8 cellular contexts compared by ENCODE assay signal in the genomic region with DNA sequence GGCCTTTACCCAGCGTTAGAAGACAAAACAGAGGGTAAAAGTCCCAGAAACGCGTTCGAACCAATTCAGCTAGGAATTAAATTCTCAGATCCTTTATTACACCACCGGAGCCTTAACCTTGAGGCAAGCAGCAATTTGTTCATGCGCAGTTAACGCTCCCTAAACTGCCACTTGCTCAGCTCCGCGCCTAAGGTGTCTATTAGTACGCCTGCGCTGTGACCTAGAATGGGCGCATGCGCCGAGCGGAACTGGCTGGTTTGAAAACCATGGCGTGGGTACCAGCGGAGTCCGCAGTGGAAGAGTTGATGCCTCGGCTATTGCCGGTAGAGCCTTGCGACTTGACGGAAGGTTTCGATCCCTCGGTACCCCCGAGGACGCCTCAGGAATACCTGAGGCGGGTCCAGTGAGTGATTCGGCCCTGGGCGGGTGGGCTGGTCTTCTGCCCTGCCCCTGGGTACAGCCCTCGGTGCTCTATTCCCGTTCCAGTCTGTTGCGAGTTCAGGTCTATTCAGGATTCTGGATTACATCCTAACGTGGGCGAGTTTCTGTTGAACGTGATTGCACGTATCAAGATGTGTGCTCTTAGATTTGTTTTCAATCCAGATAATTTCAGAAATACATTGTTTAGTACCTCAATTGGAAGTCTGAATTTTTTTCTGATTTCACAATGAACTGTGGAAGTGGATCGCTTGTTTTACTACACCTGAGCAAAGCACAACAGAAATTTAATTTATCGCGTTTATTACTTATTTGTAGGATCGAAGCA. TPM values are rescaled to one million over a fixed set of nuclear protein-coding genes. Genes with fewer than 3 reads are reported as not detected.
DNase-seq lines count a peak whose midpoint lies in the region; ATAC-seq and TF ChIP-seq lines count a peak whose summit lies in the region.

A gene with protein sequence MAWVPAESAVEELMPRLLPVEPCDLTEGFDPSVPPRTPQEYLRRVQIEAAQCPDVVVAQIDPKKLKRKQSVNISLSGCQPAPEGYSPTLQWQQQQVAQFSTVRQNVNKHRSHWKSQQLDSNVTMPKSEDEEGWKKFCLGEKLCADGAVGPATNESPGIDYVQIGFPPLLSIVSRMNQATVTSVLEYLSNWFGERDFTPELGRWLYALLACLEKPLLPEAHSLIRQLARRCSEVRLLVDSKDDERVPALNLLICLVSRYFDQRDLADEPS (plus strand): TSS at position 251 of the 766 bp plus-strand sequence. CDS start 16 bp downstream, at position 267.

- no peaks in the 10 kb centered on the region for H3K27me3 Mint-ChIP-seq in activated naive CD8-positive, alpha-beta T cell
- peaks cover 2% of the 10 kb centered on the region for H3K27me3 Mint-ChIP-seq in glutamatergic neuron (ENCODE audit: unreplicated experiment)

- ATAC-seq in HG02623 (IDR thresholded peaks at IDR 0.05; ENCODE audit: unreplicated experiment) (peak; percentile 94), thoracic aorta (ENCODE audit: insufficient number of reproducible peaks, low FRiP score, low read depth) (peak; percentile 89)

- H3K4me1 ChIP-seq in osteoblast (ENCODE audit: insufficient read depth, low read length) = peaks cover 7% of the 10 kb centered on the region
- peaks cover 9 to 19% of the 10 kb centered on the region in 2 donors for H3K4me1 ChIP-seq in thoracic aorta (ENCODE audit: control insufficient read depth in 1 of 2, low read depth in 2 of 2)

- H3K4me3 ChIP-seq in osteoblast (ENCODE audit: insufficient read depth, low read length) (peak within 1 kb of the TSS; percentile 88), thoracic aorta (peak within 1 kb of the TSS; percentile 84)

- peak; percentile 93 for DNase-seq in GM10248 (ENCODE audit: extremely low spot score)
- peak; percentile 95 for DNase-seq in NCI-H1105 (lab: John Stamatoyannopoulos, UW)
- peak; percentile 68 for DNase-seq in SKM-1 treated with dmso at 0.1 percent for 144 hours (lab: John Stamatoyannopoulos, UW; ENCODE audit: unreplicated experiment)
- DNase-seq in glutamatergic neuron = peak; percentile 93
- peak; percentile 94 for DNase-seq in osteoblast (ENCODE audit: insufficient read length, low spot score, missing footprints)
- peak; percentile 73 for DNase-seq in thoracic aorta (ENCODE audit: low spot score)

- no peaks in the 10 kb centered on the region for H3K9me3 ChIP-seq in osteoblast (ENCODE audit: low read depth, low read length)
- H3K9me3 ChIP-seq in thoracic aorta = no peaks in the 10 kb centered on the region

- no peaks in the 10 kb centered on the region for H3K27me3 ChIP-seq in osteoblast (ENCODE audit: insufficient read depth, low read length)
- no peaks in the 10 kb centered on the region for H3K27me3 ChIP-seq in thoracic aorta (replicated peaks; ENCODE audit: insufficient read depth)

- H3K79me2 ChIP-seq in osteoblast (ENCODE audit: insufficient read depth, low read length) = peaks cover 19% of the 10 kb centered on the region

- H3K4me1 Mint-ChIP-seq in activated naive CD8-positive, alpha-beta T cell (ENCODE audit: low read depth) = peaks cover 27% of the 10 kb centered on the region
- no peaks in the 10 kb centered on the region for H3K4me1 Mint-ChIP-seq in glutamatergic neuron (ENCODE audit: low read depth, unreplicated experiment)

- peak within 1 kb of the TSS; percentile 97 for H2AFZ ChIP-seq in osteoblast (ENCODE audit: low read length)

- TF ChIP-seq CTCF in GM10248 (IDR thresholded peaks at IDR 0.05; ENCODE audit: control extremely low read depth, extremely low read depth, low read depth, missing control alignments) (no peak), glutamatergic neuron (IDR thresholded peaks at IDR 0.05; ENCODE audit: partially characterized antibody, unreplicated experiment) (no peak), osteoblast (IDR thresholded peaks at IDR 0.05; ENCODE audit: extremely low read depth, low read depth, low read length) (no peak), thoracic aorta (IDR thresholded peaks at IDR 0.05) (no peak)

- H3K27ac Mint-ChIP-seq in activated naive CD8-positive, alpha-beta T cell = peak within 1 kb of the TSS; percentile 92
- peak within 1 kb of the TSS; percentile 85 for H3K27ac Mint-ChIP-seq in glutamatergic neuron (ENCODE audit: unreplicated experiment)

- H3K36me3 Mint-ChIP-seq in activated naive CD8-positive, alpha-beta T cell = peaks cover 4% of the 10 kb centered on the region
- no peaks in the 10 kb centered on the region for H3K36me3 Mint-ChIP-seq in glutamatergic neuron (ENCODE audit: unreplicated experiment)

- H3K36me3 ChIP-seq in osteoblast (ENCODE audit: insufficient read depth, low read length) (peaks cover 12% of the 10 kb centered on the region), thoracic aorta (peaks cover under 1% of the 10 kb centered on the region)

- H3K27ac ChIP-seq in osteoblast (ENCODE audit: low read depth, low read length) = peak within 1 kb of the TSS; percentile 68
- H3K27ac ChIP-seq in thoracic aorta = peak within 1 kb of the TSS; percentile 34 to 69

- peak within 1 kb of the TSS; percentile 93 for H3K4me3 Mint-ChIP-seq in activated naive CD8-positive, alpha-beta T cell
- peak within 1 kb of the TSS; percentile 94 for H3K4me3 Mint-ChIP-seq in glutamatergic neuron (ENCODE audit: unreplicated experiment)

- H3K4me2 ChIP-seq in osteoblast (ENCODE audit: insufficient read depth, low read length) = peak within 1 kb of the TSS; percentile 79

- POLR2A ChIA-PET in GM10248 (lab: Yijun Ruan, JAX) = interaction anchor here (0.7 to 0.8 kb wide), 2 partner anchors 11 to 56 kb away, joined by 4 to 6 read pairs; a partner anchor contains a TSS

- H4K20me1 ChIP-seq in osteoblast (ENCODE audit: insufficient read depth, low read length) = no peaks in the 10 kb centered on the region

- H3K9me3 Mint-ChIP-seq in activated naive CD8-positive, alpha-beta T cell (ENCODE audit: low read depth) = no peaks in the 10 kb centered on the region
- H3K9me3 Mint-ChIP-seq in glutamatergic neuron (ENCODE audit: unreplicated experiment) = no peaks in the 10 kb centered on the region

- CTCF ChIA-PET in GM10248 (lab: Yijun Ruan, JAX) = interaction anchor here (0.7 to 1.8 kb wide), 7 partner anchors 10 to 355 kb away, joined by 3 to 6 read pairs (median 4); a partner anchor contains a TSS

RNA-seq across cellular contexts. Expression of the gene that starts here (rescaled TPM):
- total RNA-seq in glutamatergic neuron (ENCODE audit: unreplicated experiment) (16.1 TPM), osteoblast (15.3 and 24.2 TPM in 2 replicates), thoracic aorta (1 to 10 TPM; 7.6 to 9.5 TPM)

Comparison
In these comparisons a context has a peak if more than half of its experiments do, and no peak if none do; other contexts are left out.
1. Peak in every context shown above with its lines: DNase-seq, ATAC-seq, H3K4me3 ChIP-seq and H3K27ac ChIP-seq.